1 cellular context compared by ENCODE assay signal in the genomic region with DNA sequence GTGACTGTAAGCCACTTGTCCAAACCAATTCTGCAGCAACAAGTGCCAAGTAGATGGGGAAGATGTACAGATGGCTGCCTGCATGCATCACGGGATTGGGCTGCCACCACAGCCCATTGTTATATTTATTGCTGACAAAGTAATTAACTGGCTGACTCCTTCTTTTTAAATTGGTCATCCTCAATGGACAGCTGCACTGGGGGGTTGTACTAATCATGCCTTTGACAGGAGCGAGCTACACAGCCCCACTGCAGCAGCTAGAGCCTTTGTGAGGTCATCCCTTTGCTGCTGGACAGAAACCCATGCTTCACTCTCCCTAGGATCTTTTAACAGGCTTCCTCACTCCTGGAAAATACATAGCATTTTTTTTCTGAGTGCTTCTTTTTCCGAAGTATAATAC.
TF ChIP-seq lines count a peak whose summit lies in the region.

No MANE protein-coding gene starts in this region.

TF ChIP-seq in GM12878, 131 proteins besides CTCF, POLR2A, EP300 and RAD21:
- TF ChIP-seq, protein P1, sequence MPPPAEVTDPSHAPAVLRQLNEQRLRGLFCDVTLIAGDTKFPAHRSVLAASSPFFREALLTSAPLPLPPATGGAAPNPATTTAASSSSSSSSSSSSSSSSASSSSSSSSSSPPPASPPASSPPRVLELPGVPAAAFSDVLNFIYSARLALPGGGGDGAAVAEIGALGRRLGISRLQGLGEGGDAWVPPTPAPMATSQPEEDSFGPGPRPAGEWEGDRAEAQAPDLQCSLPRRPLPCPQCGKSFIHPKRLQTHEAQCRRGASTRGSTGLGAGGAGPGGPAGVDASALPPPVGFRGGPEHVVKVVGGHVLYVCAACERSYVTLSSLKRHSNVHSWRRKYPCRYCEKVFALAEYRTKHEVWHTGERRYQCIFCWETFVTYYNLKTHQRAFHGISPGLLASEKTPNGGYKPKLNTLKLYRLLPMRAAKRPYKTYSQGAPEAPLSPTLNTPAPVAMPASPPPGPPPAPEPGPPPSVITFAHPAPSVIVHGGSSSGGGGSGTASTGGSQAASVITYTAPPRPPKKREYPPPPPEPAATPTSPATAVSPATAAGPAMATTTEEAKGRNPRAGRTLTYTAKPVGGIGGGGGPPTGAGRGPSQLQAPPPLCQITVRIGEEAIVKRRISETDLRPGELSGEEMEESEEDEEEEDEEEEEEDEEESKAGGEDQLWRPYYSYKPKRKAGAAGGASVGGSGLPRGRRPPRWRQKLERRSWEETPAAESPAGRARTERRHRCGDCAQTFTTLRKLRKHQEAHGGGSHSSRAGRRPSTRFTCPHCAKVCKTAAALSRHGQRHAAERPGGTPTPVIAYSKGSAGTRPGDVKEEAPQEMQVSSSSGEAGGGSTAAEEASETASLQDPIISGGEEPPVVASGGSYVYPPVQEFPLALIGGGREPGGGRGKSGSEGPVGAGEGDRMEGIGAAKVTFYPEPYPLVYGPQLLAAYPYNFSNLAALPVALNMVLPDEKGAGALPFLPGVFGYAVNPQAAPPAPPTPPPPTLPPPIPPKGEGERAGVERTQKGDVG (CRISPR knock-in tag; IDR thresholded peaks at IDR 0.05): no peak
- TF ChIP-seq, protein P2, sequence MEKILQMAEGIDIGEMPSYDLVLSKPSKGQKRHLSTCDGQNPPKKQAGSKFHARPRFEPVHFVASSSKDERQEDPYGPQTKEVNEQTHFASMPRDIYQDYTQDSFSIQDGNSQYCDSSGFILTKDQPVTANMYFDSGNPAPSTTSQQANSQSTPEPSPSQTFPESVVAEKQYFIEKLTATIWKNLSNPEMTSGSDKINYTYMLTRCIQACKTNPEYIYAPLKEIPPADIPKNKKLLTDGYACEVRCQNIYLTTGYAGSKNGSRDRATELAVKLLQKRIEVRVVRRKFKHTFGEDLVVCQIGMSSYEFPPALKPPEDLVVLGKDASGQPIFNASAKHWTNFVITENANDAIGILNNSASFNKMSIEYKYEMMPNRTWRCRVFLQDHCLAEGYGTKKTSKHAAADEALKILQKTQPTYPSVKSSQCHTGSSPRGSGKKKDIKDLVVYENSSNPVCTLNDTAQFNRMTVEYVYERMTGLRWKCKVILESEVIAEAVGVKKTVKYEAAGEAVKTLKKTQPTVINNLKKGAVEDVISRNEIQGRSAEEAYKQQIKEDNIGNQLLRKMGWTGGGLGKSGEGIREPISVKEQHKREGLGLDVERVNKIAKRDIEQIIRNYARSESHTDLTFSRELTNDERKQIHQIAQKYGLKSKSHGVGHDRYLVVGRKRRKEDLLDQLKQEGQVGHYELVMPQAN (conservative IDR thresholded peaks at IDR 0.05): no peak
- TF ChIP-seq ZNF384 (IDR thresholded peaks at IDR 0.05; ENCODE audit: borderline replicate concordance, low read depth, low read length) (no peak), KLF5 (IDR thresholded peaks at IDR 0.05; ENCODE audit: partially characterized antibody) (no peak), NR2C2 (IDR thresholded peaks at IDR 0.05; ENCODE audit: borderline replicate concordance, control insufficient read depth, insufficient read length, low read depth) (no peak), NR2F1 (conservative IDR thresholded peaks at IDR 0.05) (no peak), CHD4 (IDR thresholded peaks at IDR 0.05) (no peak), STAT1 (conservative IDR thresholded peaks at IDR 0.05) (no peak), CREB1 (IDR thresholded peaks at IDR 0.05; ENCODE audit: low read depth) (no peak), ASH2L (IDR thresholded peaks at IDR 0.05; ENCODE audit: borderline replicate concordance, low read depth) (no peak), BACH1 (IDR thresholded peaks at IDR 0.05; ENCODE audit: borderline replicate concordance) (no peak), HDGF (IDR thresholded peaks at IDR 0.05) (no peak)
- TF ChIP-seq, protein P3, sequence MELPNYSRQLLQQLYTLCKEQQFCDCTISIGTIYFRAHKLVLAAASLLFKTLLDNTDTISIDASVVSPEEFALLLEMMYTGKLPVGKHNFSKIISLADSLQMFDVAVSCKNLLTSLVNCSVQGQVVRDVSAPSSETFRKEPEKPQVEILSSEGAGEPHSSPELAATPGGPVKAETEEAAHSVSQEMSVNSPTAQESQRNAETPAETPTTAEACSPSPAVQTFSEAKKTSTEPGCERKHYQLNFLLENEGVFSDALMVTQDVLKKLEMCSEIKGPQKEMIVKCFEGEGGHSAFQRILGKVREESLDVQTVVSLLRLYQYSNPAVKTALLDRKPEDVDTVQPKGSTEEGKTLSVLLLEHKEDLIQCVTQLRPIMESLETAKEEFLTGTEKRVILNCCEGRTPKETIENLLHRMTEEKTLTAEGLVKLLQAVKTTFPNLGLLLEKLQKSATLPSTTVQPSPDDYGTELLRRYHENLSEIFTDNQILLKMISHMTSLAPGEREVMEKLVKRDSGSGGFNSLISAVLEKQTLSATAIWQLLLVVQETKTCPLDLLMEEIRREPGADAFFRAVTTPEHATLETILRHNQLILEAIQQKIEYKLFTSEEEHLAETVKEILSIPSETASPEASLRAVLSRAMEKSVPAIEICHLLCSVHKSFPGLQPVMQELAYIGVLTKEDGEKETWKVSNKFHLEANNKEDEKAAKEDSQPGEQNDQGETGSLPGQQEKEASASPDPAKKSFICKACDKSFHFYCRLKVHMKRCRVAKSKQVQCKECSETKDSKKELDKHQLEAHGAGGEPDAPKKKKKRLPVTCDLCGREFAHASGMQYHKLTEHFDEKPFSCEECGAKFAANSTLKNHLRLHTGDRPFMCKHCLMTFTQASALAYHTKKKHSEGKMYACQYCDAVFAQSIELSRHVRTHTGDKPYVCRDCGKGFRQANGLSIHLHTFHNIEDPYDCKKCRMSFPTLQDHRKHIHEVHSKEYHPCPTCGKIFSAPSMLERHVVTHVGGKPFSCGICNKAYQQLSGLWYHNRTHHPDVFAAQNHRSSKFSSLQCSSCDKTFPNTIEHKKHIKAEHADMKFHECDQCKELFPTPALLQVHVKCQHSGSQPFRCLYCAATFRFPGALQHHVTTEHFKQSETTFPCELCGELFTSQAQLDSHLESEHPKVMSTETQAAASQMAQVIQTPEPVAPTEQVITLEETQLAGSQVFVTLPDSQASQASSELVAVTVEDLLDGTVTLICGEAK (IDR thresholded peaks at IDR 0.05; ENCODE audit: borderline replicate concordance): no peak
- TF ChIP-seq, protein P4, sequence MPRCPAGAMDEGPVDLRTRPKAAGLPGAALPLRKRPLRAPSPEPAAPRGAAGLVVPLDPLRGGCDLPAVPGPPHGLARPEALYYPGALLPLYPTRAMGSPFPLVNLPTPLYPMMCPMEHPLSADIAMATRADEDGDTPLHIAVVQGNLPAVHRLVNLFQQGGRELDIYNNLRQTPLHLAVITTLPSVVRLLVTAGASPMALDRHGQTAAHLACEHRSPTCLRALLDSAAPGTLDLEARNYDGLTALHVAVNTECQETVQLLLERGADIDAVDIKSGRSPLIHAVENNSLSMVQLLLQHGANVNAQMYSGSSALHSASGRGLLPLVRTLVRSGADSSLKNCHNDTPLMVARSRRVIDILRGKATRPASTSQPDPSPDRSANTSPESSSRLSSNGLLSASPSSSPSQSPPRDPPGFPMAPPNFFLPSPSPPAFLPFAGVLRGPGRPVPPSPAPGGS (IDR thresholded peaks at IDR 0.05; ENCODE audit: borderline replicate concordance, insufficient read depth, low read depth, low read length, poor library complexity, severe bottlenecking): no peak
- TF ChIP-seq, protein P5, sequence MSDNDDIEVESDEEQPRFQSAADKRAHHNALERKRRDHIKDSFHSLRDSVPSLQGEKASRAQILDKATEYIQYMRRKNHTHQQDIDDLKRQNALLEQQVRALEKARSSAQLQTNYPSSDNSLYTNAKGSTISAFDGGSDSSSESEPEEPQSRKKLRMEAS (IDR thresholded peaks at IDR 0.05; ENCODE audit: low read depth, low read length): no peak
- TF ChIP-seq, protein P6, sequence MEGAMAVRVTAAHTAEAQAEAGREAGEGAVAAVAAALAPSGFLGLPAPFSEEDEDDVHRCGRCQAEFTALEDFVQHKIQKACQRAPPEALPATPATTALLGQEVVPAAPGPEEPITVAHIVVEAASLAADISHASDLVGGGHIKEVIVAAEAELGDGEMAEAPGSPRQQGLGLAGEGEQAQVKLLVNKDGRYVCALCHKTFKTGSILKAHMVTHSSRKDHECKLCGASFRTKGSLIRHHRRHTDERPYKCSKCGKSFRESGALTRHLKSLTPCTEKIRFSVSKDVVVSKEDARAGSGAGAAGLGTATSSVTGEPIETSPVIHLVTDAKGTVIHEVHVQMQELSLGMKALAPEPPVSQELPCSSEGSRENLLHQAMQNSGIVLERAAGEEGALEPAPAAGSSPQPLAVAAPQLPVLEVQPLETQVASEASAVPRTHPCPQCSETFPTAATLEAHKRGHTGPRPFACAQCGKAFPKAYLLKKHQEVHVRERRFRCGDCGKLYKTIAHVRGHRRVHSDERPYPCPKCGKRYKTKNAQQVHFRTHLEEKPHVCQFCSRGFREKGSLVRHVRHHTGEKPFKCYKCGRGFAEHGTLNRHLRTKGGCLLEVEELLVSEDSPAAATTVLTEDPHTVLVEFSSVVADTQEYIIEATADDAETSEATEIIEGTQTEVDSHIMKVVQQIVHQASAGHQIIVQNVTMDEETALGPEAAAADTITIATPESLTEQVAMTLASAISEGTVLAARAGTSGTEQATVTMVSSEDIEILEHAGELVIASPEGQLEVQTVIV (IDR thresholded peaks at IDR 0.05; ENCODE audit: borderline replicate concordance, partially characterized antibody): no peak
